In the genomic region with DNA sequence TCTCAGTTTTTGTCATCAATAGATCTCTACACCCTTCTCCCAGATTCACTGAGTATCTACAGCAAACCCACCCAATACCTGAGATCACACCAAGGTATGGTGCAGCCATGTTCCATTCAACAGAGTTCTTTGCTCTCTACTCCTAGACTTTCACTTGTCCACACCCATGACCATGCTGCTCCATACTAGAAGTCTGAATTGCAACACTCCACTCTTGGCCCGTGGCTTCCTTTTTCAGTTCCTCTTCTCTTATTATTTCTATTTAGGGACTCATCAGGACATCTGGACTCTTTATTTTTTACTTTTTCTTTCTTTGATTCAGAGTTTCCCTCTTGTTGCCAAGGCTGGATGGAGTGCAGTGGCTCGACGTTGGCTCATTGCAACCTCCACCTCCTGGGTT, we compare ENCODE assay signal across 8 cellular contexts. TPM values are rescaled to one million over a fixed set of nuclear protein-coding genes. Genes with fewer than 3 reads are reported as not detected.
A peak's percentile ranks its signal among the peaks of the same experiment; 100 is the strongest.
DNase-seq lines count a peak whose midpoint lies in the region; ATAC-seq and TF ChIP-seq lines count a peak whose summit lies in the region.
"Had no signal": no experiment of that assay in that cellular context is flagged by ENCODE, and none has a peak within 500 bp of the region (broad histone marks: within the 10 kb centered on the region; RNA-seq: fewer than 3 reads in every experiment).

No MANE protein-coding gene starts in this region.

- TF ChIP-seq CTCF in fibroblast of villous mesenchyme (IDR thresholded peaks at IDR 0.05; ENCODE audit: insufficient read depth, low read depth, low read length): no peak

- ATAC-seq in GM21423 (IDR thresholded peaks at IDR 0.05; ENCODE audit: unreplicated experiment): peak; percentile 65
- ATAC-seq in stimulated activated naive CD8-positive, alpha-beta T cell treated with anti-CD3 and anti-CD28 coated beads, Interleukin-15, Interleukin-2, amounts not matched to agents 100 U/mL and 50 U/mL, for 24 hours: peak; percentile 31
- ATAC-seq: Panc1 had no signal

- DNase-seq in SIG-M5 (lab: John Stamatoyannopoulos, UW): peak; percentile 80
- DNase-seq in fibroblast of villous mesenchyme (ENCODE audit: low read depth): peak; percentile 57
- DNase-seq in stimulated activated naive CD8-positive, alpha-beta T cell treated with anti-CD3 and anti-CD28 coated beads, Interleukin-15, Interleukin-2, amounts not matched to agents 100 U/mL and 50 U/mL, for 24 hours: no peak
- no peak for DNase-seq in NCI-H1417 (lab: John Stamatoyannopoulos, UW)
- DNase-seq in H4 (ENCODE audit: low spot score): no peak
- DNase-seq in NCI-H2029 treated with DMSO at 0.1 percent for 48 hours (lab: John Stamatoyannopoulos, UW): no peak

- H3K4me3 ChIP-seq in fibroblast of villous mesenchyme (ENCODE audit: low read depth, low read length): no peak overlapping the region

RNA-seq across cellular contexts. Expression of gene YWHAE, which starts 37.1 kb away (rescaled TPM):
- 458 and 562 TPM in 2 replicates for total RNA-seq in fibroblast of villous mesenchyme
- 618 and 659 TPM in 2 replicates for total RNA-seq in H4 (2014; rRNA removed; shearing (Covaris generic))

Comparison
In these comparisons a context has a peak if more than half of its experiments do, and no peak if none do; other contexts are left out.
1. DNase-seq: peak in SIG-M5 (single experiment) and fibroblast of villous mesenchyme (single experiment); none in stimulated activated naive CD8-positive, alpha-beta T cell treated with anti-CD3 and anti-CD28 coated beads, Interleukin-15, Interleukin-2, amounts not matched to agents 100 U/mL and 50 U/mL, for 24 hours (single experiment), NCI-H1417 (0 of 3), H4 (single experiment) and NCI-H2029 treated with DMSO at 0.1 percent for 48 hours (single experiment).